ENCODE assay signal across 8 cellular contexts in the genomic region with DNA sequence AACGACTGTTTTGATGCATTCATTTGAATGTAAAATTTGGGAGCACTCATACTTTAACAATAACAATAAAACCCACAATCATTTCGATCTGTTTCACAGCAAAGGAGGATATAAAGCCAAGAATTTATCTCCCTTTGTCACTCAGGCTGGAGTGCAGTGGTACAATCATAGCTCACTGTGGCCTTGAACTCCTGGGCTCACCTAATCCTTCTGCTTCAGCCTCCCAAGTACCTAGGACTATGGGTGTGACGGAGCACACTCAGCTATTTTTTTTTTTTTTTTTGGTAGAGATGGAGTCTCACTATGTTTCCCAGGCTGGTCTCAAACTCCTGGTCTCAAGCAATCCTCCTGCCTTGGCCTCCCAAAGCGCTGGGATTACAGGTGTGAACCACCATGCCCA. TPM values are rescaled to one million over a fixed set of nuclear protein-coding genes. Genes with fewer than 3 reads are reported as not detected.
"Had no signal": no experiment of that assay in that cellular context is flagged by ENCODE, and none has a peak within 500 bp of the region (broad histone marks: within the 10 kb centered on the region; RNA-seq: fewer than 3 reads in every experiment).

No MANE protein-coding gene starts in this region.

RNA-seq across cellular contexts. Expression of gene APOO, which starts 11.2 kb away (rescaled TPM):
- total RNA-seq: ascending aorta had no signal

RNA-seq across cellular contexts. Expression of gene CXorf58, which starts 11.3 kb away (rescaled TPM):
- total RNA-seq: activated CD4-positive, alpha-beta T cell treated with anti-CD3 and anti-CD28 coated beads, Interleukin-2, amount 10 ng/mL, durations not matched to agents 7 days and 5 days; activated naive CD8-positive, alpha-beta T cell treated with anti-CD3 and anti-CD28 coated beads, Interleukin-2, amount 10 ng/mL, durations not matched to agents 7 days and 5 days; ascending aorta; bronchial epithelial cell; RPMI7951; SJSA1; WTC11 had no signal
- polyA plus RNA-seq: SK-N-SH had no signal
